ENCODE assay signal across 7 cellular contexts in the genomic region with DNA sequence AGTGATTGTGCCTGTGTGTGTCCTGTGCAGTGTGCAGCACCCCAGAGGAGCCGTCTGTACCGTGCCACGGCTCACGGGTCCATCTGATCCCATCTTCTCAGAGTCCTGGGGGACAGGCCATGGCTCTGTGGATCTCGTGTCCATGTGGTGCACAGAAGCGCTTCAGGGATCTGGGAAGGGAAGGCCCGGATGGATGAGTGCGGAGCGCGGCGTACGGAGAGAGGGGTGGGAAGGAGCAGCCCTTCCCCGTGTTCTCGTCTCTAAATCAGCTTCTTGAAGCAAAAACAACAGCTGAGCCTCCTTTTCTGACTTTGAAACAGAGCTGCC.
DNase-seq lines count a peak whose midpoint lies in the region; ATAC-seq, FAIRE-seq and TF ChIP-seq lines count a peak whose summit lies in the region.
"Not testable (repeated sequence)": the region's sequence is repeated elsewhere in the genome, so short reads cannot be mapped to it uniquely, and the experiment has no call there.

No MANE protein-coding gene starts in this region.

- not testable (repeated sequence) for H3K27ac ChIP-seq in BLaER1; endodermal cell (ENCODE audit: low read depth, low read length); kidney (ENCODE audit: low read depth in 2 of 2, low read length in 2 of 2); upper lobe of right lung
- peak overlapping the region; percentile 44 for H3K27ac ChIP-seq in muscle layer of colon (ENCODE audit: low read depth, low read length)

- H3K4me3 ChIP-seq in BLaER1; endodermal cell (ENCODE audit: low read length); kidney (ENCODE audit: low read length in 2 of 2); muscle layer of colon (ENCODE audit: low read depth in 1 of 2, low read length in 2 of 2); upper lobe of right lung: not testable (repeated sequence)

- not testable (repeated sequence) for FAIRE-seq in kidney (lab: Jason Lieb, UNC)

- DNase-seq in activated effector memory CD4-positive, alpha-beta T cell treated with anti-CD3 and anti-CD28 coated beads, Interleukin-2, amount 50 U/mL, for 16 hours = peak; percentile 33
- DNase-seq in endodermal cell (peak; percentile 20), kidney (peak; percentile 34), osteocyte (ENCODE audit: extremely low spot score, unreplicated experiment) (peak; percentile 54), upper lobe of right lung (peak; percentile 40)

- intact Hi-C loops in kidney (cut with DNase I); upper lobe of right lung (cut with DNase I): not testable (repeated sequence)

- not testable (repeated sequence) for H3K36me3 Mint-ChIP-seq in endodermal cell (ENCODE audit: low read depth); osteocyte (ENCODE audit: unreplicated experiment)

- not testable (repeated sequence) for H3K9me3 Mint-ChIP-seq in endodermal cell; osteocyte (ENCODE audit: unreplicated experiment)

- H3K4me1 ChIP-seq in BLaER1; endodermal cell (ENCODE audit: control insufficient read depth, insufficient read depth, low read length); kidney (ENCODE audit: control insufficient read depth in 1 of 2, insufficient read depth in 1 of 2, low read depth in 1 of 2, low read length in 2 of 2); muscle layer of colon (ENCODE audit: insufficient read depth, low read length); upper lobe of right lung: not testable (repeated sequence)

- not testable (repeated sequence) for H3K9ac ChIP-seq in BLaER1; endodermal cell (ENCODE audit: extremely low read depth, low read length, poor library complexity, severe bottlenecking); kidney (ENCODE audit: low read length in 2 of 2); muscle layer of colon (ENCODE audit: low read length)

- peak overlapping the region; percentile 7; the same call in 1 of the 2 replicates for H3K4me2 ChIP-seq in BLaER1

- not testable (repeated sequence) for H3K27ac Mint-ChIP-seq in endodermal cell; osteocyte (ENCODE audit: unreplicated experiment)

- H3K27me3 Mint-ChIP-seq in endodermal cell (ENCODE audit: insufficient read depth); osteocyte (ENCODE audit: unreplicated experiment): not testable (repeated sequence)

- WGBS in endodermal cell (ENCODE audit: insufficient coverage in 1 of 2, insufficient read length in 1 of 2), 2 experiments = 93 to 98% methylated on average over 6 to 14 of the region's 14 CpGs

- H3K27me3 ChIP-seq in BLaER1; endodermal cell (ENCODE audit: control insufficient read depth, insufficient read depth, low read length, poor library complexity, severe bottlenecking); muscle layer of colon (ENCODE audit: control insufficient read depth in 1 of 2, insufficient read depth in 2 of 2, low read length in 2 of 2); upper lobe of right lung: not testable (repeated sequence)

- H3K36me3 ChIP-seq in BLaER1; endodermal cell (ENCODE audit: control insufficient read depth, insufficient read depth, low read length); kidney (ENCODE audit: control insufficient read depth in 1 of 2, insufficient read depth in 2 of 2, low read length in 2 of 2); muscle layer of colon (ENCODE audit: insufficient read depth, low read length); upper lobe of right lung: not testable (repeated sequence)

- H4K20me1 ChIP-seq in BLaER1 = not testable (repeated sequence)

- not testable (repeated sequence) for H3K4me3 Mint-ChIP-seq in endodermal cell; osteocyte (ENCODE audit: unreplicated experiment)

- H3K4me1 Mint-ChIP-seq in endodermal cell = not testable (repeated sequence)
- peaks cover 12% of the 10 kb centered on the region for H3K4me1 Mint-ChIP-seq in osteocyte (ENCODE audit: unreplicated experiment)

- TF ChIP-seq CTCF in endodermal cell (conservative IDR thresholded peaks at IDR 0.05); kidney (IDR thresholded peaks at IDR 0.05; ENCODE audit: borderline replicate concordance, extremely low read depth, insufficient read depth); osteocyte (IDR thresholded peaks at IDR 0.05); upper lobe of right lung (IDR thresholded peaks at IDR 0.05): not testable (repeated sequence)

- ATAC-seq in upper lobe of right lung = peak; percentile 6

- not testable (repeated sequence) for H3K9me3 ChIP-seq in BLaER1; endodermal cell (ENCODE audit: control insufficient read depth, low read length); kidney (ENCODE audit: control insufficient read depth in 1 of 2, low read length in 2 of 2); muscle layer of colon (ENCODE audit: low read length); upper lobe of right lung
